19 cellular contexts compared by ENCODE assay signal in genomic region chr9:137592767-137593166, GRCh38. TPM values are rescaled to one million over a fixed set of nuclear protein-coding genes. Genes with fewer than 3 reads are reported as not detected.
DNase-seq lines count a peak whose midpoint lies in the region; ATAC-seq and TF ChIP-seq lines count a peak whose summit lies in the region.
"Had no signal": no experiment of that assay in that cellular context is flagged by ENCODE, and none has a peak within 500 bp of the region (broad histone marks: within the 10 kb centered on the region; RNA-seq: fewer than 3 reads in every experiment).

No MANE protein-coding gene starts in this region.

- 77 to 87% methylated on average over 3 to 7 of the region's 7 CpGs for WGBS in testis, 2 donors

- peaks cover 4% of the 10 kb centered on the region for H3K36me3 Mint-ChIP-seq in CD4-positive, CD25-positive, alpha-beta regulatory T cell

- no peak overlapping the region for H3K4me3 ChIP-seq in CD4-positive, CD25-positive, alpha-beta regulatory T cell (ENCODE audit: low read depth, low read length)
- H3K4me3 ChIP-seq in lower lobe of right lung (peak overlapping the region; percentile 2), testis (no peak overlapping the region)
- H3K4me3 ChIP-seq: mucosa of descending colon, transverse colon had no signal

- H3K9me3 ChIP-seq in CD4-positive, CD25-positive, alpha-beta regulatory T cell (ENCODE audit: control insufficient read depth in 2 of 2, low read length in 2 of 2) = no peaks in the 10 kb centered on the region
- H3K9me3 ChIP-seq in lower lobe of right lung = no peaks in the 10 kb centered on the region
- H3K9me3 ChIP-seq in testis = no peaks in the 10 kb centered on the region
- H3K9me3 ChIP-seq: mucosa of descending colon, transverse colon had no signal

- peaks cover 19% of the 10 kb centered on the region for H3K4me1 ChIP-seq in CD4-positive, CD25-positive, alpha-beta regulatory T cell (ENCODE audit: control insufficient read depth, insufficient read depth, low read length, poor library complexity, severe bottlenecking)
- H3K4me1 ChIP-seq in lower lobe of right lung (peaks cover 30% of the 10 kb centered on the region), testis (peaks cover 9% of the 10 kb centered on the region)

- ATAC-seq in CD4-positive, CD25-positive, alpha-beta regulatory T cell (ENCODE audit: low read depth in 2 of 2) = no peak
- ATAC-seq in lower lobe of right lung (peak; percentile 42 to 52), HG03045 (IDR thresholded peaks at IDR 0.05; ENCODE audit: unreplicated experiment) (no peak)
- ATAC-seq: mucosa of descending colon; stimulated activated effector memory CD8-positive, alpha-beta T cell treated with anti-CD3 and anti-CD28 coated beads, Interleukin-12 subunit alpha, Interleukin-12 subunit beta, amount 100 ng/mL, for 72 hours had no signal

- H3K27me3 ChIP-seq in CD4-positive, CD25-positive, alpha-beta regulatory T cell (ENCODE audit: control insufficient read depth, insufficient read depth, low read length) = no peaks in the 10 kb centered on the region
- H3K27me3 ChIP-seq in lower lobe of right lung (ENCODE audit: low read depth) (no peaks in the 10 kb centered on the region), testis (no peaks in the 10 kb centered on the region)
- H3K27me3 ChIP-seq: transverse colon had no signal

- TF ChIP-seq CTCF in lower lobe of right lung (IDR thresholded peaks at IDR 0.05) = no peak
- no peak for TF ChIP-seq CTCF in testis (IDR thresholded peaks at IDR 0.05)

- no peak for TF ChIP-seq POLR2A in testis (IDR thresholded peaks at IDR 0.05)

- H3K27me3 Mint-ChIP-seq in CD4-positive, CD25-positive, alpha-beta regulatory T cell = no peaks in the 10 kb centered on the region
- H3K27me3 Mint-ChIP-seq: B cell had no signal

- intact Hi-C loops in lower lobe of right lung (cut with DNase I) = no loop called here
- intact Hi-C loops in testis (cut with DNase I; ENCODE audit: low total_unique reads) = no loop called here

- H3K27ac ChIP-seq in CD4-positive, CD25-positive, alpha-beta regulatory T cell (ENCODE audit: insufficient read depth, low read length, poor library complexity, severe bottlenecking) = no peak overlapping the region
- H3K27ac ChIP-seq in lower lobe of right lung (peak overlapping the region; percentile 46), testis (no peak overlapping the region)
- H3K27ac ChIP-seq: transverse colon had no signal

- peaks cover 0 to 21% (median 5%) of the 10 kb centered on the region in 4 donors for H3K4me1 Mint-ChIP-seq in CD4-positive, CD25-positive, alpha-beta regulatory T cell

- H3K27ac Mint-ChIP-seq in CD4-positive, CD25-positive, alpha-beta regulatory T cell = no peak overlapping the region
- H3K27ac Mint-ChIP-seq: stimulated activated effector memory CD8-positive, alpha-beta T cell treated with anti-CD3 and anti-CD28 coated beads, Interleukin-12 subunit alpha, Interleukin-12 subunit beta, amount 100 ng/mL, for 72 hours had no signal

- H3K4me3 Mint-ChIP-seq in CD4-positive, CD25-positive, alpha-beta regulatory T cell = peak overlapping the region; percentile 33 to 72 (median 53)
- H3K4me3 Mint-ChIP-seq: stimulated activated effector memory CD8-positive, alpha-beta T cell treated with anti-CD3 and anti-CD28 coated beads, Interleukin-12 subunit alpha, Interleukin-12 subunit beta, amount 100 ng/mL, for 72 hours had no signal

- peaks cover 5% of the 10 kb centered on the region for H3K36me3 ChIP-seq in CD4-positive, CD25-positive, alpha-beta regulatory T cell (ENCODE audit: control insufficient read depth, insufficient read depth, low read length)
- H3K36me3 ChIP-seq in lower lobe of right lung (peaks cover 6% of the 10 kb centered on the region), testis (ENCODE audit: low read depth, missing control alignments) (no peaks in the 10 kb centered on the region)
- H3K36me3 ChIP-seq: transverse colon had no signal

- H3K9me3 Mint-ChIP-seq in CD4-positive, CD25-positive, alpha-beta regulatory T cell = no peaks in the 10 kb centered on the region
- H3K9me3 Mint-ChIP-seq: stimulated activated effector memory CD8-positive, alpha-beta T cell treated with anti-CD3 and anti-CD28 coated beads, Interleukin-12 subunit alpha, Interleukin-12 subunit beta, amount 100 ng/mL, for 72 hours had no signal

- DNase-seq in AML-193 (lab: John Stamatoyannopoulos, UW) (peak; percentile 43 to 55), SKM-1 treated with dmso at 0.1 percent for 144 hours (lab: John Stamatoyannopoulos, UW; ENCODE audit: unreplicated experiment) (peak; percentile 42), lower lobe of right lung (peak; percentile 72), NCI-H82 (lab: John Stamatoyannopoulos, UW) (no peak), testis (no peak), retina (no peak)
- DNase-seq in CD4-positive, CD25-positive, alpha-beta regulatory T cell = no peak
- DNase-seq: activated T-cell treated with anti-CD3 and anti-CD28 coated beads, Interleukin-2, amount 50 U/mL, for 48 hours; DMS53; effector CD8-positive, alpha-beta T cell; HCEC 1CT; mucosa of descending colon; NCI-H2227 treated with DMSO at 0.1 percent for 48 hours; OCI-M1; posterior cingulate gyrus; transverse colon had no signal

RNA-seq across cellular contexts. Expression of gene ZMYND19, which starts 2.5 kb away (rescaled TPM):
- total RNA-seq in CD4-positive, CD25-positive, alpha-beta regulatory T cell = 20.4 TPM
- 1 to 10 TPM; 4.4 to 6.3 (median 5.4) TPM for polyA plus RNA-seq in CD4-positive, CD25-positive, alpha-beta regulatory T cell
- total RNA-seq in lower lobe of right lung (15.2 TPM), testis (10 to 100 TPM; 73.8 to 81.0 TPM)
- polyA plus RNA-seq in testis (ENCODE audit: insufficient read depth, low read depth, low replicate concordance) = 72.2 TPM

RNA-seq across cellular contexts. Expression of gene ARRDC1, which starts 12.7 kb away (rescaled TPM):
- 73.4 TPM for total RNA-seq in CD4-positive, CD25-positive, alpha-beta regulatory T cell
- 10 to 100 TPM; 45.5 to 54.0 (median 51.4) TPM for polyA plus RNA-seq in CD4-positive, CD25-positive, alpha-beta regulatory T cell
- 71.0 TPM for total RNA-seq in lower lobe of right lung
- 10 to 100 TPM; 38.2 to 47.6 TPM for total RNA-seq in testis
- 36.8 TPM for polyA plus RNA-seq in testis (ENCODE audit: insufficient read depth, low read depth, low replicate concordance)

RNA-seq across cellular contexts. Expression of gene DPH7, which starts 14.0 kb away (rescaled TPM):
- total RNA-seq in CD4-positive, CD25-positive, alpha-beta regulatory T cell = 57.0 TPM
- 10 to 100 TPM; 24.4 to 34.8 (median 28.3) TPM for polyA plus RNA-seq in CD4-positive, CD25-positive, alpha-beta regulatory T cell
- 28.4 TPM for total RNA-seq in lower lobe of right lung
- 10 to 100 TPM; 61.8 to 92.5 TPM for total RNA-seq in testis
- 34.7 TPM for polyA plus RNA-seq in testis (ENCODE audit: insufficient read depth, low read depth, low replicate concordance)

RNA-seq across cellular contexts. Expression of gene EHMT1, which starts 26.0 kb away (rescaled TPM):
- 142 TPM for total RNA-seq in CD4-positive, CD25-positive, alpha-beta regulatory T cell
- 10 to 100 TPM; 17.9 to 20.3 (median 19.3) TPM for polyA plus RNA-seq in CD4-positive, CD25-positive, alpha-beta regulatory T cell
- total RNA-seq in lower lobe of right lung (73.5 TPM), testis (100 to 1,000 TPM; 193 to 207 TPM)
- polyA plus RNA-seq in testis (ENCODE audit: insufficient read depth, low read depth, low replicate concordance) = 116 TPM

RNA-seq across cellular contexts. Expression of gene MRPL41, which starts 41.1 kb away (rescaled TPM):
- total RNA-seq in CD4-positive, CD25-positive, alpha-beta regulatory T cell = 64.3 TPM
- 10 to 100 TPM; 38.1 to 61.1 (median 43.6) TPM for polyA plus RNA-seq in CD4-positive, CD25-positive, alpha-beta regulatory T cell
- 44.6 TPM for total RNA-seq in lower lobe of right lung
- total RNA-seq in testis = 10 to 100 TPM; 29.8 to 55.0 TPM
- 25.9 TPM for polyA plus RNA-seq in testis (ENCODE audit: insufficient read depth, low read depth, low replicate concordance)

Comparison
In these comparisons a context has a peak if more than half of its experiments do, and no peak if none do; other contexts are left out.
1. DNase-seq: peak in AML-193 (2 of 2), SKM-1 treated with dmso at 0.1 percent for 144 hours (single experiment) and lower lobe of right lung (single experiment); none in CD4-positive, CD25-positive, alpha-beta regulatory T cell (0 of 3), NCI-H82 (single experiment), testis (single experiment) and retina (single experiment).
2. ATAC-seq: peak in lower lobe of right lung (2 of 2); none in CD4-positive, CD25-positive, alpha-beta regulatory T cell (0 of 2) and HG03045 (single experiment).